ENCODE assay signal across 10 cellular contexts in genomic region chr12:57852620-57853509, GRCh38. TPM values are rescaled to one million over a fixed set of nuclear protein-coding genes. Genes with fewer than 3 reads are reported as not detected.
DNase-seq lines count a peak whose midpoint lies in the region; ATAC-seq, FAIRE-seq and TF ChIP-seq lines count a peak whose summit lies in the region.
"Had no signal": no experiment of that assay in that cellular context is flagged by ENCODE, and none has a peak within 500 bp of the region (broad histone marks: within the 10 kb centered on the region; RNA-seq: fewer than 3 reads in every experiment).

No MANE protein-coding gene starts in this region.

- H3K9me3 ChIP-seq in endothelial cell of umbilical vein (replicated peaks; ENCODE audit: control insufficient read depth, insufficient read depth, low read length) (no peaks in the 10 kb centered on the region), mesodermal cell (ENCODE audit: control insufficient read depth, low read length) (peaks cover 7% of the 10 kb centered on the region), testis (no peaks in the 10 kb centered on the region), MG63 (no peaks in the 10 kb centered on the region)

- no peaks in the 10 kb centered on the region for H3K36me3 ChIP-seq in endothelial cell of umbilical vein (ENCODE audit: control insufficient read depth in 2 of 2, extremely low read depth in 1 of 2, insufficient read depth in 2 of 2, low read length in 2 of 2)
- H3K36me3 ChIP-seq in mesodermal cell (ENCODE audit: control insufficient read depth, insufficient read depth, low read length): no peaks in the 10 kb centered on the region
- H3K36me3 ChIP-seq in testis (ENCODE audit: low read depth, missing control alignments): no peaks in the 10 kb centered on the region
- no peaks in the 10 kb centered on the region for H3K36me3 ChIP-seq in MG63

- CTCF ChIA-PET in endothelial cell of umbilical vein (lab: Charles Lee): interaction anchor here (0.9 to 3.4 kb wide), 2 partner anchors 10 to 12 kb away, joined by 3 to 17 read pairs; no protein-coding TSS in a partner anchor

- no TSS peak for BruUV-seq in endothelial cell of umbilical vein (replicated peaks; lab: Mats Ljungman, UMichigan)

- peak; percentile 8 for FAIRE-seq in endothelial cell of umbilical vein (lab: Jason Lieb, UNC)

- no peak for ATAC-seq in HG02623 (IDR thresholded peaks at IDR 0.05; ENCODE audit: unreplicated experiment)

- no peak overlapping the region for H3K9ac ChIP-seq in endothelial cell of umbilical vein (replicated peaks; ENCODE audit: extremely low read depth, insufficient read depth, low read length)

- peak overlapping the region; percentile 16 for H3K4me2 ChIP-seq in endothelial cell of umbilical vein (ENCODE audit: insufficient read depth, low read length)

- peak in 1 of 2 donors; percentile 12 for TF ChIP-seq CTCF in endothelial cell of umbilical vein (IDR thresholded peaks at IDR 0.05; ENCODE audit: extremely low read depth in 1 of 2, insufficient read depth in 1 of 2, low read depth in 1 of 2, low read length in 2 of 2)
- no peak for TF ChIP-seq CTCF in testis (IDR thresholded peaks at IDR 0.05)

- POLR2A ChIA-PET in endothelial cell of umbilical vein (lab: Charles Lee): no interaction called here

- WGBS in mesodermal cell (ENCODE audit: insufficient coverage in 2 of 2), 2 experiments: 12 to 22% methylated on average over 9 to 26 of the region's 38 CpGs
- WGBS in testis, 2 donors: 18 to 19% methylated on average over 26 to 38 of the region's 38 CpGs

- H3K27me3 ChIP-seq in endothelial cell of umbilical vein (ENCODE audit: control insufficient read depth in 2 of 2, insufficient read depth in 2 of 2, low read length in 2 of 2) (peaks cover 17 to 28% of the 10 kb centered on the region in 2 experiments), testis (no peaks in the 10 kb centered on the region), MG63 (no peaks in the 10 kb centered on the region)

- H3K4me1 ChIP-seq in endothelial cell of umbilical vein (ENCODE audit: control insufficient read depth, extremely low read depth, insufficient read depth, low read length): no peaks in the 10 kb centered on the region
- peaks cover 13% of the 10 kb centered on the region for H3K4me1 ChIP-seq in mesodermal cell (ENCODE audit: control insufficient read depth, insufficient read depth, low read length, poor library complexity, severe bottlenecking)
- peaks cover 9% of the 10 kb centered on the region for H3K4me1 ChIP-seq in testis

- H3K9me1 ChIP-seq in endothelial cell of umbilical vein (replicated peaks; ENCODE audit: control insufficient read depth, extremely low read depth, insufficient read depth, low read length): no peaks in the 10 kb centered on the region

- H3K79me2 ChIP-seq in endothelial cell of umbilical vein (ENCODE audit: control insufficient read depth, insufficient read depth, low read length): no peaks in the 10 kb centered on the region

- no peak overlapping the region for H3K27ac ChIP-seq in endothelial cell of umbilical vein (ENCODE audit: insufficient read depth, low read depth, low read length)
- peak overlapping the region; percentile 45 for H3K27ac ChIP-seq in mesodermal cell (ENCODE audit: low read depth, low read length, severe bottlenecking)
- peak overlapping the region; percentile 65 to 75 for H3K27ac ChIP-seq in testis

- DNase-seq in NCI-H69 (lab: John Stamatoyannopoulos, UW): peak; percentile 25
- no peak for DNase-seq in endothelial cell of umbilical vein (ENCODE audit: low read depth, low spot score)
- DNase-seq in testis: peak; percentile 54
- no peak for DNase-seq in NCI-H2196 (lab: John Stamatoyannopoulos, UW; ENCODE audit: unreplicated experiment)
- DNase-seq in stimulated activated CD4-positive, alpha-beta T cell treated with anti-CD3 and anti-CD28 coated beads, Interleukin-2, amount 100 ng/mL, for 24 hours: no peak
- DNase-seq in MG63: no peak
- DNase-seq: effector CD8-positive, alpha-beta T cell; stimulated activated CD4-positive, alpha-beta T cell treated with anti-CD3 and anti-CD28 coated beads, Interleukin-4, amount 100 ng/mL, for 4 hours had no signal

- TF ChIP-seq POLR2A in endothelial cell of umbilical vein (IDR thresholded peaks at IDR 0.05; ENCODE audit: low read depth, low read length) (no peak), testis (IDR thresholded peaks at IDR 0.05) (no peak)

- intact Hi-C loops in endothelial cell of umbilical vein (cut with micrococcal nuclease): loop anchor here (1.0 kb wide), 1 partner anchor 40 kb away; no protein-coding TSS in a partner anchor
- intact Hi-C loops in testis (cut with DNase I; ENCODE audit: low total_unique reads): no loop called here

- H3K4me3 ChIP-seq in endothelial cell of umbilical vein (replicated peaks in 1 of 3; ENCODE audit: insufficient read depth in 1 of 3, low read depth in 1 of 3, low read length in 3 of 3) (peak overlapping the region in 1 of 3 experiments; percentile 22), mesodermal cell (ENCODE audit: extremely low read depth, insufficient read depth, low read length, poor library complexity, severe bottlenecking) (peak overlapping the region; percentile 26), testis (peak overlapping the region; percentile 36 to 46), MG63 (no peak overlapping the region)

- dilution Hi-C loops in endothelial cell of umbilical vein (cut with MboI; ENCODE audit: extremely low pct_ligation_motif_present, low sequenced_read_pairs): no loop called here

- H2AFZ ChIP-seq in endothelial cell of umbilical vein (ENCODE audit: low read depth, low read length): peak overlapping the region; percentile 31

- no peaks in the 10 kb centered on the region for H4K20me1 ChIP-seq in endothelial cell of umbilical vein (replicated peaks; ENCODE audit: control insufficient read depth, extremely low read depth, insufficient read depth, low read length)

TF ChIP-seq in endothelial cell of umbilical vein, 7 proteins besides CTCF, POLR2A, EP300 and RAD21:
- no peak for TF ChIP-seq MYC (IDR thresholded peaks at IDR 0.05; ENCODE audit: low read depth, low read length)
- TF ChIP-seq GATA2 (IDR thresholded peaks at IDR 0.05; ENCODE audit: insufficient read depth, insufficient read length, low read depth, low read length): no peak
- TF ChIP-seq, protein P1, sequence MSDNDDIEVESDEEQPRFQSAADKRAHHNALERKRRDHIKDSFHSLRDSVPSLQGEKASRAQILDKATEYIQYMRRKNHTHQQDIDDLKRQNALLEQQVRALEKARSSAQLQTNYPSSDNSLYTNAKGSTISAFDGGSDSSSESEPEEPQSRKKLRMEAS (IDR thresholded peaks at IDR 0.05; ENCODE audit: insufficient read depth, insufficient read length): no peak
- no peak for TF ChIP-seq JUN (IDR thresholded peaks at IDR 0.05; ENCODE audit: borderline replicate concordance, insufficient read depth, insufficient read length, low read depth)
- peak; percentile 58 for TF ChIP-seq EZH2 (IDR thresholded peaks at IDR 0.05; ENCODE audit: borderline replicate concordance, low read depth, low read length, severe bottlenecking)

RNA-seq across cellular contexts. Expression of gene CTDSP2, which starts 6.3 kb away (rescaled TPM):
- total RNA-seq in endothelial cell of umbilical vein: 128 and 142 TPM in 2 replicates
- 120 and 146 TPM in 2 replicates for polyA plus RNA-seq in endothelial cell of umbilical vein
- 159 and 167 TPM in 2 replicates for polyA plus RNA-seq in endothelial cell of umbilical vein (2011; cell fraction: cytosol; rRNA removed)
- 177 and 178 TPM in 2 replicates for polyA plus RNA-seq in endothelial cell of umbilical vein (2011; cell fraction: nucleus; rRNA removed)
- polyA plus RNA-seq in endothelial cell of umbilical vein (2012): 99.2 and 104 TPM in 2 replicates
- 215 and 262 TPM in 2 replicates for polyA minus RNA-seq in endothelial cell of umbilical vein
- polyA minus RNA-seq in endothelial cell of umbilical vein (2011; cell fraction: cytosol; rRNA and poly(A)+ RNA removed): 45.4 TPM
- 94.7 and 98.2 TPM in 2 replicates for polyA minus RNA-seq in endothelial cell of umbilical vein (2011; cell fraction: nucleus; rRNA and poly(A)+ RNA removed)
- polyA plus RNA-seq in mesodermal cell (2013, experiment 1 of 2): 123 TPM
- 121 TPM for polyA plus RNA-seq in mesodermal cell (2013, experiment 2 of 2)
- 100 to 1,000 TPM; 103 to 140 TPM for total RNA-seq in testis
- 123 TPM for polyA plus RNA-seq in testis (ENCODE audit: insufficient read depth, low read depth, low replicate concordance)
- 73.2 and 73.3 TPM in 2 replicates for total RNA-seq in MG63 (2014; rRNA removed; shearing (Covaris generic); ENCODE audit: low replicate concordance)

RNA-seq across cellular contexts. Expression of gene AVIL, which starts 34.3 kb away (rescaled TPM):
- total RNA-seq in endothelial cell of umbilical vein (2.2 and 3.0 TPM in 2 replicates), testis (1 to 10 TPM; 3.1 to 4.4 TPM)
- polyA plus RNA-seq in endothelial cell of umbilical vein (1.0 and 1.1 TPM in 2 replicates), testis (ENCODE audit: insufficient read depth, low read depth, low replicate concordance) (6.0 TPM)
- 0.50 and 0.96 TPM in 2 replicates for polyA plus RNA-seq in endothelial cell of umbilical vein (2011; cell fraction: cytosol; rRNA removed)
- polyA plus RNA-seq in endothelial cell of umbilical vein (2011; cell fraction: nucleus; rRNA removed): 9.2 and 11.1 TPM in 2 replicates
- polyA plus RNA-seq in endothelial cell of umbilical vein (2012): 1.4 and 2.0 TPM in 2 replicates
- polyA minus RNA-seq in endothelial cell of umbilical vein: 2.4 and 3.1 TPM in 2 replicates
- polyA minus RNA-seq in endothelial cell of umbilical vein (2011; cell fraction: cytosol; rRNA and poly(A)+ RNA removed): not detected
- 4.6 and 8.9 TPM in 2 replicates for polyA minus RNA-seq in endothelial cell of umbilical vein (2011; cell fraction: nucleus; rRNA and poly(A)+ RNA removed)
- 0.29 TPM for polyA plus RNA-seq in mesodermal cell (2013, experiment 1 of 2)
- polyA plus RNA-seq in mesodermal cell (2013, experiment 2 of 2): 0.61 TPM
- 2.5 TPM in 1 of 2 replicates, not detected in the other for total RNA-seq in MG63 (2014; rRNA removed; shearing (Covaris generic); ENCODE audit: low replicate concordance)

Comparison
In these comparisons a context has a peak if more than half of its experiments do, and no peak if none do; other contexts are left out.
1. DNase-seq: peak in NCI-H69 (single experiment) and testis (single experiment); none in endothelial cell of umbilical vein (single experiment), NCI-H2196 (single experiment), stimulated activated CD4-positive, alpha-beta T cell treated with anti-CD3 and anti-CD28 coated beads, Interleukin-2, amount 100 ng/mL, for 24 hours (0 of 2) and MG63 (single experiment).